ENCODE assay signal across 16 cellular contexts in the genomic region with DNA sequence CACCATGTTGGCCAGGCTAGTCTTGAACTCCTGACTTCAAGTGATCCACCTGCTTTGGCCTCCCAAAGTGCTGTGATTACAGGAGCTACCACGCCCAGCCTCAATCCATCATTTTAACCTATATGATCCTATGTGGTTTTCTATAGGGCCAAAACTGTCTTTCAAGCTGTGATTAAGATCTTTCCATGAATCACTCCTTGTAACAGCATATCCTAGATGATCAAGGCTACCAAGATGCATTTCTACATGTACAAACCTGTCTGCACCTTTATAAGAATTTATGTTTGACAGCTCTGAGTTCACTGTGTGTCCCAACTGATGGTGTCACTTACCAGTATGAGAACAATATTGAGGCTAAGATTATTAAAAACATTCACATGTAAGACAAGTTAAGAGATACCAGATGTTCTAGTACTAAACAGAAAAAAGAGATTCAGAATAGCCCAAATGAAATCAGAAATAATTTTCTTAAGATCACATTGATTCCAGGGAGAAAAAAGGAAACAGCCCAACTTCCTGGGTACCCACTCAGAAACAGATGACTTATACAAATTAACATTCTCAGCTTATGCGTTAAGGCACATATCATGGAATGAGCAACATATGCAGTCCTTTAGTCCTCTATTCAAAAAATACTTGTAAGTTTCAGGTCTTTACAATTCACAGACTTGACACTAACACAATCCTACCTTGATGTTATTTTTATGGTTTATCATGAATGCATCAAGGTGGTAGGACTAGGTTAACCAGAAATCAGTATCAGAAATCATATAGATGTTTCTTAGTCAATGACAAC. TPM values are rescaled to one million over a fixed set of nuclear protein-coding genes. Genes with fewer than 3 reads are reported as not detected.
DNase-seq lines count a peak whose midpoint lies in the region; ATAC-seq and TF ChIP-seq lines count a peak whose summit lies in the region.
"Had no signal": no experiment of that assay in that cellular context is flagged by ENCODE, and none has a peak within 500 bp of the region (broad histone marks: within the 10 kb centered on the region; RNA-seq: fewer than 3 reads in every experiment).

No MANE protein-coding gene starts in this region.

- H3K4me3 ChIP-seq in breast epithelium (no peak overlapping the region), SK-N-SH (ENCODE audit: low read depth in 2 of 2, low read length in 1 of 2) (no peak overlapping the region), epithelial cell of esophagus (ENCODE audit: low read length) (no peak overlapping the region)
- H3K4me3 ChIP-seq: right atrium auricular region had no signal

- TF ChIP-seq RAD21 in SK-N-SH (IDR thresholded peaks at IDR 0.05; ENCODE audit: low read length), result no peak

- no peak for TF ChIP-seq CTCF in MCF 10A (IDR thresholded peaks at IDR 0.05; ENCODE audit: unreplicated experiment)
- no peak for TF ChIP-seq CTCF in breast epithelium (IDR thresholded peaks at IDR 0.05)
- TF ChIP-seq CTCF in SK-N-SH (IDR thresholded peaks at IDR 0.05), result no peak
- TF ChIP-seq CTCF in epithelial cell of esophagus (IDR thresholded peaks at IDR 0.05; ENCODE audit: insufficient read depth, low read depth, low read length, missing control alignments), result no peak
- TF ChIP-seq CTCF in type B pancreatic cell (conservative IDR thresholded peaks at IDR 0.05), result no peak

- no peak for TF ChIP-seq POLR2A in breast epithelium (IDR thresholded peaks at IDR 0.05)

- H3K9me3 Mint-ChIP-seq in MCF 10A (ENCODE audit: unreplicated experiment) (no peaks in the 10 kb centered on the region), type B pancreatic cell (no peaks in the 10 kb centered on the region)
- no peaks in the 10 kb centered on the region for H3K9me3 Mint-ChIP-seq in naive thymus-derived CD8-positive, alpha-beta T cell

- peaks cover 6% of the 10 kb centered on the region for H3K4me1 Mint-ChIP-seq in MCF 10A (ENCODE audit: insufficient read depth, unreplicated experiment)
- peaks cover 20% of the 10 kb centered on the region for H3K4me1 Mint-ChIP-seq in type B pancreatic cell (ENCODE audit: unreplicated experiment)
- H3K4me1 Mint-ChIP-seq in naive thymus-derived CD8-positive, alpha-beta T cell, result no peaks in the 10 kb centered on the region

- peaks cover 51% of the 10 kb centered on the region for H3K36me3 Mint-ChIP-seq in MCF 10A (ENCODE audit: insufficient read depth, unreplicated experiment)
- H3K36me3 Mint-ChIP-seq in type B pancreatic cell, result peaks cover 9% of the 10 kb centered on the region
- H3K36me3 Mint-ChIP-seq in naive thymus-derived CD8-positive, alpha-beta T cell, result peaks cover 10 to 49% (median 19%) of the 10 kb centered on the region in 3 donors

- no peak overlapping the region for H2AFZ ChIP-seq in SK-N-SH (ENCODE audit: low read depth)

- CTCF ChIA-PET in MCF 10A (lab: Yijun Ruan, JAX) (interaction anchor here (0.6 to 1.3 kb wide), 6 partner anchors 11 to 35 kb away, joined by 3 to 5 read pairs (median 4); no protein-coding TSS in a partner anchor), SK-N-SH (lab: Yijun Ruan, JAX) (interaction anchor here (1.5 kb wide), 1 partner anchor 23 kb away, joined by 4 read pairs; no protein-coding TSS in a partner anchor)

- no peak overlapping the region for H3K27ac ChIP-seq in breast epithelium
- peak overlapping the region in 1 of 2 experiments; percentile 54; a peak in 2 of 4 replicates for H3K27ac ChIP-seq in SK-N-SH (ENCODE audit: low read depth in 2 of 2, low read length in 1 of 2)
- H3K27ac ChIP-seq: right atrium auricular region had no signal

- WGBS in SK-N-SH (ENCODE audit: low lambda C conversion rate), result 87% methylated on average over 2 of the region's 2 CpGs

- H3K9ac ChIP-seq in SK-N-SH, result no peak overlapping the region

- H3K79me2 ChIP-seq in SK-N-SH (ENCODE audit: insufficient read depth), result no peaks in the 10 kb centered on the region

- POLR2A ChIA-PET in MCF 10A (lab: Yijun Ruan, JAX), result interaction anchor here (0.6 to 2.0 kb wide), 8 partner anchors 25 to 687 kb away, joined by 3 to 18 read pairs (median 4); a partner anchor contains a TSS
- POLR2A ChIA-PET in SK-N-SH (lab: Yijun Ruan, JAX), result interaction anchor here (0.6 kb wide), 1 partner anchor 37 kb away, joined by 4 read pairs; no protein-coding TSS in a partner anchor
- POLR2A ChIA-PET in naive thymus-derived CD8-positive, alpha-beta T cell (lab: Charles Lee), result interaction anchor here (0.5 kb wide), 1 partner anchor 232 kb away, joined by 3 read pairs; no protein-coding TSS in a partner anchor

- H3F3A ChIP-seq in SK-N-SH (replicated peaks; ENCODE audit: insufficient read depth), result peaks cover 19% of the 10 kb centered on the region

- 0 out of 2 replicates have a peak overlapping the region, but pooled peaks have one; percentile 2 for H3K4me2 ChIP-seq in SK-N-SH

- DNase-seq in MCF 10A (ENCODE audit: unreplicated experiment) (peak; percentile 58), breast epithelium (ENCODE audit: low spot score in 2 of 2) (no peak), SK-N-SH (no peak), epithelial cell of esophagus (ENCODE audit: low read depth) (peak; percentile 96), type B pancreatic cell (ENCODE audit: extremely low spot score, unreplicated experiment) (no peak), NCI-H1436 treated with DMSO at 0.1 percent for 48 hours (lab: John Stamatoyannopoulos, UW) (no peak), NCI-H446 (lab: John Stamatoyannopoulos, UW) (no peak)
- DNase-seq in naive thymus-derived CD8-positive, alpha-beta T cell, result no peak
- DNase-seq: activated T-cell treated with anti-CD3 and anti-CD28 coated beads for 4 hours, amygdala, cerebellar nuclear complex, left colon, midbrain, NCI-H1417 treated with DMSO at 0.1 percent for 48 hours, Right ventricle myocardium superior had no signal

- BruUV-seq in MCF 10A (replicated peaks; lab: Mats Ljungman, UMichigan), result no TSS peak

- H3K27me3 ChIP-seq in breast epithelium, result no peaks in the 10 kb centered on the region
- no peaks in the 10 kb centered on the region for H3K27me3 ChIP-seq in SK-N-SH (ENCODE audit: insufficient read depth)
- H3K27me3 ChIP-seq: right atrium auricular region had no signal

- H3K9me2 ChIP-seq in SK-N-SH, result no peaks in the 10 kb centered on the region

- no peaks in the 10 kb centered on the region for H3K27me3 Mint-ChIP-seq in MCF 10A (ENCODE audit: insufficient read depth, unreplicated experiment)
- no peaks in the 10 kb centered on the region for H3K27me3 Mint-ChIP-seq in type B pancreatic cell
- H3K27me3 Mint-ChIP-seq in naive thymus-derived CD8-positive, alpha-beta T cell, result no peaks in the 10 kb centered on the region

- no peak for ATAC-seq in naive thymus-derived CD8-positive, alpha-beta T cell
- ATAC-seq: left colon had no signal

- no peaks in the 10 kb centered on the region for H4K20me1 ChIP-seq in SK-N-SH (ENCODE audit: insufficient read depth)

- intact Hi-C loops in MCF 10A (cut with micrococcal nuclease), result no loop called here
- intact Hi-C loops in breast epithelium (cut with DNase I; ENCODE audit: low total_unique reads), result no loop called here

- TF ChIP-seq EP300 in SK-N-SH (IDR thresholded peaks at IDR 0.05; ENCODE audit: borderline replicate concordance in 1 of 2, low read depth in 1 of 2, low read length in 1 of 2), result no peak; a peak in 1 of 4 replicates

- H3K9me3 ChIP-seq in breast epithelium (no peaks in the 10 kb centered on the region), SK-N-SH (no peaks in the 10 kb centered on the region)
- H3K9me3 ChIP-seq: right atrium auricular region had no signal

- H3K4me3 Mint-ChIP-seq in MCF 10A (ENCODE audit: unreplicated experiment) (no peak overlapping the region), type B pancreatic cell (no peak overlapping the region)
- H3K4me3 Mint-ChIP-seq in naive thymus-derived CD8-positive, alpha-beta T cell, result no peak overlapping the region

- H3K27ac Mint-ChIP-seq in MCF 10A (ENCODE audit: low read depth, unreplicated experiment) (peak overlapping the region; percentile 11), type B pancreatic cell (peak overlapping the region; percentile 23)
- H3K27ac Mint-ChIP-seq in naive thymus-derived CD8-positive, alpha-beta T cell, result no peak overlapping the region

- H3K36me3 ChIP-seq in breast epithelium (no peaks in the 10 kb centered on the region), SK-N-SH (replicated peaks in 1 of 2; ENCODE audit: control insufficient read depth in 1 of 2, insufficient read depth in 2 of 2, low read length in 1 of 2) (peaks cover 0 to 35% of the 10 kb centered on the region in 2 experiments)

- H3K4me1 ChIP-seq in breast epithelium (no peaks in the 10 kb centered on the region), SK-N-SH (ENCODE audit: control insufficient read depth in 1 of 2, insufficient read depth in 2 of 2, low read depth in 1 of 2, low read length in 1 of 2) (peaks cover 3 to 12% of the 10 kb centered on the region in 2 experiments; a peak in 2 of 4 replicates)
- H3K4me1 ChIP-seq: right atrium auricular region had no signal

TF ChIP-seq in SK-N-SH, 30 proteins besides CTCF, POLR2A, EP300 and RAD21:
- TF ChIP-seq TCF12 (IDR thresholded peaks at IDR 0.05), result 0 out of 2 replicates have a peak, but pooled peaks have one; percentile 22
- TF ChIP-seq, protein P1, sequence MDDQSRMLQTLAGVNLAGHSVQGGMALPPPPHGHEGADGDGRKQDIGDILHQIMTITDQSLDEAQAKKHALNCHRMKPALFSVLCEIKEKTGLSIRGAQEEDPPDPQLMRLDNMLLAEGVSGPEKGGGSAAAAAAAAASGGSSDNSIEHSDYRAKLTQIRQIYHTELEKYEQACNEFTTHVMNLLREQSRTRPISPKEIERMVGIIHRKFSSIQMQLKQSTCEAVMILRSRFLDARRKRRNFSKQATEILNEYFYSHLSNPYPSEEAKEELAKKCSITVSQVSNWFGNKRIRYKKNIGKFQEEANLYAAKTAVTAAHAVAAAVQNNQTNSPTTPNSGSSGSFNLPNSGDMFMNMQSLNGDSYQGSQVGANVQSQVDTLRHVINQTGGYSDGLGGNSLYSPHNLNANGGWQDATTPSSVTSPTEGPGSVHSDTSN (IDR thresholded peaks at IDR 0.05), result peak; percentile 27; the same call in 1 of the 2 replicates
- no peak for TF ChIP-seq MEF2A (IDR thresholded peaks at IDR 0.05; ENCODE audit: borderline replicate concordance, low read depth)

RNA-seq across cellular contexts. Expression of a gene that starts 24.8 kb away (rescaled TPM):
- total RNA-seq in MCF 10A (2022) (874 and 1,247 TPM in 2 replicates), breast epithelium (100 to 1,000 TPM; 239 to 331 (median 312) TPM), type B pancreatic cell (ENCODE audit: low replicate concordance) (551 and 606 TPM in 2 replicates)
- polyA plus RNA-seq in SK-N-SH (2012; rRNA removed), result 1,358 and 1,379 TPM in 2 replicates
- 1,298 and 1,346 TPM in 2 replicates for polyA plus RNA-seq in SK-N-SH (2012; cell fraction: cytosol; rRNA removed)
- polyA plus RNA-seq in SK-N-SH (2012; cell fraction: nucleus; rRNA removed), result 434 and 570 TPM in 2 replicates
- 100 to 1,000 TPM; 154 to 155 TPM for total RNA-seq in naive thymus-derived CD8-positive, alpha-beta T cell
- polyA plus RNA-seq in naive thymus-derived CD8-positive, alpha-beta T cell, result 100 to 1,000 TPM; 431 to 581 (median 521) TPM

RNA-seq across cellular contexts. Expression of a gene that starts 36.1 kb away (rescaled TPM):
- total RNA-seq in MCF 10A (2022) (0.16 and 0.25 TPM in 2 replicates), breast epithelium (1 to 10 TPM in 1 of 3 donors, under 1 TPM in 2; 0.48 to 1.5 (median 0.98) TPM), type B pancreatic cell (ENCODE audit: low replicate concordance) (1.3 and 2.7 TPM in 2 replicates)
- polyA plus RNA-seq in SK-N-SH (2012; rRNA removed), result 0.94 and 1.2 TPM in 2 replicates
- polyA plus RNA-seq in SK-N-SH (2012; cell fraction: cytosol; rRNA removed), result 0.31 and 0.42 TPM in 2 replicates
- 4.0 and 4.1 TPM in 2 replicates for polyA plus RNA-seq in SK-N-SH (2012; cell fraction: nucleus; rRNA removed)
- 1 to 10 TPM; 4.3 to 4.4 TPM for total RNA-seq in naive thymus-derived CD8-positive, alpha-beta T cell
- under 1 TPM; 0.64 to 0.99 (median 0.76) TPM for polyA plus RNA-seq in naive thymus-derived CD8-positive, alpha-beta T cell

Comparison
In these comparisons a context has a peak if more than half of its experiments do, and no peak if none do; other contexts are left out.
1. DNase-seq: peak in MCF 10A (single experiment) and epithelial cell of esophagus (single experiment); none in breast epithelium (0 of 2), SK-N-SH (single experiment), type B pancreatic cell (single experiment), NCI-H1436 treated with DMSO at 0.1 percent for 48 hours (single experiment), NCI-H446 (0 of 2) and naive thymus-derived CD8-positive, alpha-beta T cell (0 of 10).
2. H3K27ac Mint-ChIP-seq: peak in MCF 10A (single experiment) and type B pancreatic cell (single experiment); none in naive thymus-derived CD8-positive, alpha-beta T cell (0 of 10).